In genomic region chr3:184361532-184361931, GRCh38 we compare ENCODE assay signal across 8 cellular contexts. TPM values are rescaled to one million over a fixed set of nuclear protein-coding genes. Genes with fewer than 3 reads are reported as not detected.
DNase-seq lines count a peak whose midpoint lies in the region; ATAC-seq and TF ChIP-seq lines count a peak whose summit lies in the region.

TSS of gene CLCN2 (minus strand) at chr3:184361605. CDS start at chr3:184361479, 126 bp downstream.
TSS of gene POLR2H (plus strand) at chr3:184361710. CDS start at chr3:184363493, 1,783 bp downstream.

- no peaks in the 10 kb centered on the region for H3K27me3 ChIP-seq in testis

- WGBS in testis, 2 donors: 0% methylated on average over 41 of the region's 56 CpGs; no CpG with 5 or more reads in 1 of the 2 donors

- peak within 1 kb of the TSS; percentile 77 to 91 for H3K4me3 Mint-ChIP-seq in activated T-cell treated with anti-CD3 and anti-CD28 coated beads, Interleukin-2, amount 50 U/mL, for 72 hours
- H3K4me3 Mint-ChIP-seq in natural killer cell treated with Interleukin-12 subunit alpha and Interleukin-12 subunit beta and Interleukin-15 and Interleukin-18, amount 100 ng/mL, for 72 hours: peak within 1 kb of the TSS; percentile 98

- peak within 1 kb of the TSS; percentile 14 for H3K27ac Mint-ChIP-seq in activated T-cell treated with anti-CD3 and anti-CD28 coated beads, Interleukin-2, amount 50 U/mL, for 72 hours
- H3K27ac Mint-ChIP-seq in natural killer cell treated with Interleukin-12 subunit alpha and Interleukin-12 subunit beta and Interleukin-15 and Interleukin-18, amount 100 ng/mL, for 72 hours: peak within 1 kb of the TSS; percentile 94 to 99

- H3K4me3 ChIP-seq in fibroblast of pulmonary artery (replicated peaks; ENCODE audit: low read depth, low read length) (peak within 1 kb of the TSS; percentile 77), testis (peak within 1 kb of the TSS; percentile 85 to 86)

- H3K36me3 Mint-ChIP-seq in activated T-cell treated with anti-CD3 and anti-CD28 coated beads, Interleukin-2, amount 50 U/mL, for 72 hours (ENCODE audit: insufficient read depth in 2 of 2): peaks cover 9 to 10% of the 10 kb centered on the region in 2 donors
- H3K36me3 Mint-ChIP-seq in natural killer cell treated with Interleukin-12 subunit alpha and Interleukin-12 subunit beta and Interleukin-15 and Interleukin-18, amount 100 ng/mL, for 72 hours: peaks cover 12% of the 10 kb centered on the region

- DNase-seq in SIG-M5 treated with dmso at 0.1 percent for 504 hours (lab: John Stamatoyannopoulos, UW; ENCODE audit: unreplicated experiment): peak; percentile 47
- DNase-seq in SIG-M5 (lab: John Stamatoyannopoulos, UW): no peak
- DNase-seq in NCI-H446 treated with DMSO at 0.1 percent for 48 hours (lab: John Stamatoyannopoulos, UW): peak; percentile 39
- DNase-seq in activated T-cell treated with anti-CD3 and anti-CD28 coated beads, Interleukin-2, amount 50 U/mL, for 72 hours: peak; percentile 64 to 65
- DNase-seq in fibroblast of pulmonary artery (ENCODE audit: low read depth): peak; percentile 49
- DNase-seq in natural killer cell treated with Interleukin-12 subunit alpha and Interleukin-12 subunit beta and Interleukin-15 and Interleukin-18, amount 100 ng/mL, for 72 hours (ENCODE audit: low spot score): peak; percentile 78
- peak; percentile 50 for DNase-seq in testis

- peak; percentile 48 for ATAC-seq in HG02798 (IDR thresholded peaks at IDR 0.05; ENCODE audit: poor library complexity, unreplicated experiment)
- ATAC-seq in activated T-cell treated with anti-CD3 and anti-CD28 coated beads, Interleukin-2, amount 50 U/mL, for 72 hours (replicated peaks in 1 of 2): peak; percentile 51 to 54
- peak; percentile 67 to 72 for ATAC-seq in natural killer cell treated with Interleukin-12 subunit alpha and Interleukin-12 subunit beta and Interleukin-15 and Interleukin-18, amount 100 ng/mL, for 72 hours

- H3K27me3 Mint-ChIP-seq in activated T-cell treated with anti-CD3 and anti-CD28 coated beads, Interleukin-2, amount 50 U/mL, for 72 hours (ENCODE audit: low read depth): no peaks in the 10 kb centered on the region
- no peaks in the 10 kb centered on the region for H3K27me3 Mint-ChIP-seq in natural killer cell treated with Interleukin-12 subunit alpha and Interleukin-12 subunit beta and Interleukin-15 and Interleukin-18, amount 100 ng/mL, for 72 hours

- TF ChIP-seq POLR2A in testis (IDR thresholded peaks at IDR 0.05): no peak

- no peaks in the 10 kb centered on the region for H3K9me3 Mint-ChIP-seq in activated T-cell treated with anti-CD3 and anti-CD28 coated beads, Interleukin-2, amount 50 U/mL, for 72 hours
- H3K9me3 Mint-ChIP-seq in natural killer cell treated with Interleukin-12 subunit alpha and Interleukin-12 subunit beta and Interleukin-15 and Interleukin-18, amount 100 ng/mL, for 72 hours: no peaks in the 10 kb centered on the region

- H3K27ac ChIP-seq in testis: peak within 1 kb of the TSS; percentile 96 to 98

- no peaks in the 10 kb centered on the region for H3K9me3 ChIP-seq in testis

- H3K4me1 ChIP-seq in testis: peaks cover 49% of the 10 kb centered on the region

- TF ChIP-seq CTCF in fibroblast of pulmonary artery (IDR thresholded peaks at IDR 0.05; ENCODE audit: low read length, missing control alignments) (no peak), testis (IDR thresholded peaks at IDR 0.05) (no peak)

- H3K4me1 Mint-ChIP-seq in activated T-cell treated with anti-CD3 and anti-CD28 coated beads, Interleukin-2, amount 50 U/mL, for 72 hours (ENCODE audit: low read depth): peaks cover 33% of the 10 kb centered on the region
- peaks cover 28 to 34% of the 10 kb centered on the region in 2 donors for H3K4me1 Mint-ChIP-seq in natural killer cell treated with Interleukin-12 subunit alpha and Interleukin-12 subunit beta and Interleukin-15 and Interleukin-18, amount 100 ng/mL, for 72 hours (ENCODE audit: low read depth in 2 of 2)

- H3K36me3 ChIP-seq in testis (ENCODE audit: low read depth, missing control alignments): no peaks in the 10 kb centered on the region

- intact Hi-C loops in testis (cut with DNase I; ENCODE audit: low total_unique reads): loop anchor here (10.0 kb wide), 1 partner anchor 47 kb away; the partner anchor contains the start of gene EIF4G1

RNA-seq across cellular contexts. Expression of gene CLCN2, which starts in this region (rescaled TPM):
- 1 to 10 TPM; 3.1 to 3.9 TPM for total RNA-seq in activated T-cell treated with anti-CD3 and anti-CD28 coated beads, Interleukin-2, amount 50 U/mL, for 72 hours
- 10 to 100 TPM in 1 of 2 donors, 1 to 10 TPM in 1; 6.5 to 10.5 TPM for total RNA-seq in natural killer cell treated with Interleukin-12 subunit alpha and Interleukin-12 subunit beta and Interleukin-15 and Interleukin-18, amount 100 ng/mL, for 72 hours
- total RNA-seq in testis: 100 to 1,000 TPM in 1 of 2 donors, 10 to 100 TPM in 1; 98.2 to 118 TPM
- 46.7 TPM for polyA plus RNA-seq in testis (ENCODE audit: insufficient read depth, low read depth, low replicate concordance)

RNA-seq across cellular contexts. Expression of gene POLR2H, which starts in this region (rescaled TPM):
- total RNA-seq in activated T-cell treated with anti-CD3 and anti-CD28 coated beads, Interleukin-2, amount 50 U/mL, for 72 hours: 10 to 100 TPM; 86.9 to 93.6 TPM
- total RNA-seq in natural killer cell treated with Interleukin-12 subunit alpha and Interleukin-12 subunit beta and Interleukin-15 and Interleukin-18, amount 100 ng/mL, for 72 hours: 100 to 1,000 TPM; 111 to 142 TPM
- total RNA-seq in testis: 10 to 100 TPM; 65.0 to 76.4 TPM
- 72.2 TPM for polyA plus RNA-seq in testis (ENCODE audit: insufficient read depth, low read depth, low replicate concordance)

Comparison
In these comparisons a context has a peak if more than half of its experiments do, and no peak if none do; other contexts are left out.
1. RNA of gene CLCN2 (total RNA-seq): 98.2 to 118 TPM in testis; 6.5 to 10.5 TPM in natural killer cell treated with Interleukin-12 subunit alpha and Interleukin-12 subunit beta and Interleukin-15 and Interleukin-18, amount 100 ng/mL, for 72 hours and 3.1 to 3.9 TPM in activated T-cell treated with anti-CD3 and anti-CD28 coated beads, Interleukin-2, amount 50 U/mL, for 72 hours; every median in the first group is over 4 times any median in the second.
2. Peak in every context shown above with its lines, with median percentiles within 50 percentile points of each other: ATAC-seq.